ENCODE assay signal across 1 cellular context in genomic region chr17:73285603-73285908, GRCh38.
TF ChIP-seq lines count a peak whose summit lies in the region.

No MANE protein-coding gene starts in this region.

TF ChIP-seq in K562, 482 proteins besides CTCF, POLR2A, EP300 and RAD21:
- TF ChIP-seq SREBF2 (CRISPR knock-in tag; IDR thresholded peaks at IDR 0.05) (no peak), ZNF431 (CRISPR knock-in tag; IDR thresholded peaks at IDR 0.05) (no peak), RFX1 (IDR thresholded peaks at IDR 0.05) (peak; percentile 69)
